ENCODE assay signal across 1 cellular context in genomic region chr6:2999621-3000455, GRCh38.
TF ChIP-seq lines count a peak whose summit lies in the region.

Gene NQO2, plus strand, starts transcription at chr6:2999894. Its CDS starts 6,659 bp downstream, at chr6:3006553.

TF ChIP-seq in HepG2, 621 proteins besides CTCF, POLR2A, EP300 and RAD21 (continued from another document and continues in another):
- TF ChIP-seq ZNF225 (CRISPR knock-in tag; IDR thresholded peaks at IDR 0.05) = peak; percentile 22; the same call in 1 of the 2 replicates
- peak; percentile 79 for TF ChIP-seq ZBTB26 (CRISPR knock-in tag; IDR thresholded peaks at IDR 0.05; ENCODE audit: borderline replicate concordance)
- no peak for TF ChIP-seq ZNF460 (CRISPR knock-in tag; IDR thresholded peaks at IDR 0.05; ENCODE audit: borderline replicate concordance)
- TF ChIP-seq ZNF609 (CRISPR knock-in tag; IDR thresholded peaks at IDR 0.05; ENCODE audit: borderline replicate concordance) = 0 out of 2 replicates have a peak, but pooled peaks have one; percentile 16
- TF ChIP-seq TBP (CRISPR knock-in tag; IDR thresholded peaks at IDR 0.05) = no peak
- peak; percentile 69; the same call in 1 of the 2 replicates for TF ChIP-seq LBX2 (CRISPR knock-in tag; IDR thresholded peaks at IDR 0.05; ENCODE audit: borderline replicate concordance)
- 0 out of 2 replicates have a peak, but pooled peaks have one; percentile 60 for TF ChIP-seq SNAPC4 (CRISPR knock-in tag; IDR thresholded peaks at IDR 0.05)
- peak; percentile 11; the same call in 1 of the 2 replicates for TF ChIP-seq KLF12 (CRISPR knock-in tag; IDR thresholded peaks at IDR 0.05; ENCODE audit: borderline replicate concordance)
- TF ChIP-seq RNF2 (conservative IDR thresholded peaks at IDR 0.05; ENCODE audit: low read depth) = peak; percentile 57
- peak; percentile 97 for TF ChIP-seq PHF8 (CRISPR knock-in tag; IDR thresholded peaks at IDR 0.05)
- TF ChIP-seq ZBTB38 (CRISPR knock-in tag; IDR thresholded peaks at IDR 0.05) = peak; percentile 69; the same call in 1 of the 2 replicates
- TF ChIP-seq LCORL (IDR thresholded peaks at IDR 0.05) = no peak
- TF ChIP-seq LCORL (CRISPR knock-in tag; IDR thresholded peaks at IDR 0.05) = 0 out of 2 replicates have a peak, but pooled peaks have one; percentile 16
- TF ChIP-seq ZNF891 (CRISPR knock-in tag; IDR thresholded peaks at IDR 0.05) = peak; percentile 90
- TF ChIP-seq KMT2A (CRISPR knock-in tag; IDR thresholded peaks at IDR 0.05) = peak; percentile 71; the same call in 1 of the 2 replicates
- TF ChIP-seq PLSCR1 (CRISPR knock-in tag; IDR thresholded peaks at IDR 0.05; ENCODE audit: borderline replicate concordance) = 0 out of 2 replicates have a peak, but pooled peaks have one; percentile 9
- 0 out of 2 replicates have a peak, but pooled peaks have one; percentile 3 for TF ChIP-seq GATAD2A (CRISPR knock-in tag; IDR thresholded peaks at IDR 0.05)
- TF ChIP-seq ZBTB39 (CRISPR knock-in tag; IDR thresholded peaks at IDR 0.05) = no peak
- TF ChIP-seq ZNF333 (CRISPR knock-in tag; IDR thresholded peaks at IDR 0.05; ENCODE audit: borderline replicate concordance) = 0 out of 2 replicates have a peak, but pooled peaks have one; percentile 49
- TF ChIP-seq GMEB2 (CRISPR knock-in tag; IDR thresholded peaks at IDR 0.05; ENCODE audit: low read depth) = peak; percentile 48; the same call in 1 of the 2 replicates
- no peak for TF ChIP-seq CSRNP2 (CRISPR knock-in tag; conservative IDR thresholded peaks at IDR 0.05; ENCODE audit: low read depth)
- no peak for TF ChIP-seq SP1 (IDR thresholded peaks at IDR 0.05)
- peak; percentile 64 for TF ChIP-seq SP1 (CRISPR knock-in tag; IDR thresholded peaks at IDR 0.05)
- peak; percentile 65; the same call in 1 of the 2 replicates for TF ChIP-seq AHR (CRISPR knock-in tag; IDR thresholded peaks at IDR 0.05)
- TF ChIP-seq JDP2 (CRISPR knock-in tag; IDR thresholded peaks at IDR 0.05; ENCODE audit: borderline replicate concordance) = no peak
- TF ChIP-seq MEIS1 (CRISPR knock-in tag; IDR thresholded peaks at IDR 0.05; ENCODE audit: borderline replicate concordance) = 0 out of 2 replicates have a peak, but pooled peaks have one; percentile 33
- peak; percentile 78; the same call in 1 of the 2 replicates for TF ChIP-seq ZNF30 (CRISPR knock-in tag; IDR thresholded peaks at IDR 0.05)
- peak; percentile 90 for TF ChIP-seq POLR2AphosphoS5 (IDR thresholded peaks at IDR 0.05; ENCODE audit: low read depth, low read length)
- TF ChIP-seq KMT2B (CRISPR knock-in tag; IDR thresholded peaks at IDR 0.05) = peak; percentile 54; the same call in 1 of the 2 replicates
- TF ChIP-seq ZSCAN31 (CRISPR knock-in tag; IDR thresholded peaks at IDR 0.05; ENCODE audit: low read depth) = peak; percentile 66; the same call in 1 of the 2 replicates
- TF ChIP-seq BRD4 (CRISPR knock-in tag; IDR thresholded peaks at IDR 0.05) = no peak
- TF ChIP-seq ZNF749 (CRISPR knock-in tag; IDR thresholded peaks at IDR 0.05; ENCODE audit: borderline replicate concordance) = peak; percentile 6; the same call in 1 of the 2 replicates
- no peak for TF ChIP-seq DMTF1 (CRISPR knock-in tag; IDR thresholded peaks at IDR 0.05)
- TF ChIP-seq ZZZ3 (CRISPR knock-in tag; IDR thresholded peaks at IDR 0.05; ENCODE audit: borderline replicate concordance) = peak; percentile 57; the same call in 1 of the 2 replicates
- peak; percentile 71; the same call in 1 of the 2 replicates for TF ChIP-seq EEA1 (CRISPR knock-in tag; IDR thresholded peaks at IDR 0.05; ENCODE audit: borderline replicate concordance)
- no peak for TF ChIP-seq ZNF75D (CRISPR knock-in tag; IDR thresholded peaks at IDR 0.05; ENCODE audit: borderline replicate concordance)
- peak; percentile 52; the same call in 1 of the 2 replicates for TF ChIP-seq CBX5 (CRISPR knock-in tag; IDR thresholded peaks at IDR 0.05; ENCODE audit: borderline replicate concordance)
- 0 out of 2 replicates have a peak, but pooled peaks have one; percentile 30 for TF ChIP-seq MAZ (IDR thresholded peaks at IDR 0.05; ENCODE audit: borderline replicate concordance, low read depth, low read length)
- peak; percentile 46 for TF ChIP-seq MAZ (CRISPR knock-in tag; IDR thresholded peaks at IDR 0.05; ENCODE audit: low read depth)
- TF ChIP-seq TEAD3 (CRISPR knock-in tag; optimal IDR thresholded peaks at IDR 0.05; ENCODE audit: borderline replicate concordance) = peak; percentile 18
